1 cellular context compared by ENCODE assay signal in the genomic region with DNA sequence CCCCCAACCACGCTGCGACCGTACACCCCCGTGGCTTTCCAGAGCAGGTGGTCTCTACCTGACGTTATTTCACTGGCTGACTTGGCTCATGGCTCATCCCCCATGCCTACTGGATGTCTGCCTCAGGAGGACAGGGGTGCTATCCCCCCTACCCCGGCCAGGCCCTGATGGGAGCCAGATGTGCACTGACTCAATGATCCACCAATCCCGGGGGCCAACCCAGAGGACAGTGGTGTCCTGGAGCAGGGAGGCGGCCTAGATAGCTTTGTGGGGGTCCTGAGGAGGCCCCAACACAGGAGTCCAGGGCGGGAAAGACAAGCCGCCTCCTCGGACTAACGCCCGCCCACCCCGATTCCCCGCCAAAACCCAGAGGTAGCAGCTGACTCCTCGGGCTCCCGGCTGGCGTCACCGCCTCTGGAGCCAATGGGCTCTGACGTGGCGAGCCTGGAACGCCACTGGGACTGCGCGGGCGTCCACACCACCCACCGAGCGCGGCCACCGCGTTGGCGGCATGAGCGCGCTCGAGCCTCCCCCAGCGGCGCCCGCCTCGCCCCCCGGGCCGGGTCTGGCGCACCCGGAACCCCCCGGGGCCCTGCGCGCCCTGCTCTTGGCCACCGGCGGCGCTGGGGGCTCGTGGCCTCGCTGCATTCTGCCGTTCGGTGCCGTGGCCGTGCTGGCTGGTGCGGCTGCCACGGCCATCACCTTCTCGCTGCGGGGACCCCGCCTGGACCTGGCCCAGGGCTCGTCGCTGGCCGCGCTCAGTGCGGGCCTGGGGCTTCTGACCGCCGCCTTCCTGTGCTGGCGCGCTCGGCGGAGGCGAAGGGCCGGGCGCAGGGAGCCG.
TF ChIP-seq lines count a peak whose summit lies in the region.

No MANE protein-coding gene starts in this region.

TF ChIP-seq in WTC11, 78 proteins besides CTCF, POLR2A, EP300 and RAD21 (continued from another document and continues in another):
- TF ChIP-seq USF2 (CRISPR knock-in tag; IDR thresholded peaks at IDR 0.05), result peak; percentile 34
- no peak; the same call in 1 of the 2 replicates for TF ChIP-seq CREM (CRISPR knock-in tag; IDR thresholded peaks at IDR 0.05)
- TF ChIP-seq, protein P1, sequence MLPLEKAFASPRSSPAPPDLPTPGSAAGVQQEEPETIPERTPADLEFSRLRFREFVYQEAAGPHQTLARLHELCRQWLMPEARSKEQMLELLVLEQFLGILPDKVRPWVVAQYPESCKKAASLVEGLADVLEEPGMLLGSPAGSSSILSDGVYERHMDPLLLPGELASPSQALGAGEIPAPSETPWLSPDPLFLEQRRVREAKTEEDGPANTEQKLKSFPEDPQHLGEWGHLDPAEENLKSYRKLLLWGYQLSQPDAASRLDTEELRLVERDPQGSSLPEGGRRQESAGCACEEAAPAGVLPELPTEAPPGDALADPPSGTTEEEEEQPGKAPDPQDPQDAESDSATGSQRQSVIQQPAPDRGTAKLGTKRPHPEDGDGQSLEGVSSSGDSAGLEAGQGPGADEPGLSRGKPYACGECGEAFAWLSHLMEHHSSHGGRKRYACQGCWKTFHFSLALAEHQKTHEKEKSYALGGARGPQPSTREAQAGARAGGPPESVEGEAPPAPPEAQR (CRISPR knock-in tag; IDR thresholded peaks at IDR 0.05), result no peak
- TF ChIP-seq ZNF317 (CRISPR knock-in tag; IDR thresholded peaks at IDR 0.05; ENCODE audit: borderline replicate concordance, low read depth), result no peak
- no peak for TF ChIP-seq MXD4 (CRISPR knock-in tag; IDR thresholded peaks at IDR 0.05; ENCODE audit: borderline replicate concordance)
- no peak; the same call in 1 of the 2 replicates for TF ChIP-seq FOXP4 (CRISPR knock-in tag; IDR thresholded peaks at IDR 0.05)
- no peak for TF ChIP-seq HMGA2 (CRISPR knock-in tag; IDR thresholded peaks at IDR 0.05)
- peak; percentile 44; the same call in 1 of the 2 replicates for TF ChIP-seq TEAD1 (CRISPR knock-in tag; IDR thresholded peaks at IDR 0.05)
- TF ChIP-seq, protein P2, sequence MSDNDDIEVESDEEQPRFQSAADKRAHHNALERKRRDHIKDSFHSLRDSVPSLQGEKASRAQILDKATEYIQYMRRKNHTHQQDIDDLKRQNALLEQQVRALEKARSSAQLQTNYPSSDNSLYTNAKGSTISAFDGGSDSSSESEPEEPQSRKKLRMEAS (CRISPR knock-in tag; IDR thresholded peaks at IDR 0.05), result peak; percentile 66
- 0 out of 2 replicates have a peak, but pooled peaks have one; percentile 26 for TF ChIP-seq TCF7 (CRISPR knock-in tag; IDR thresholded peaks at IDR 0.05; ENCODE audit: low read depth)
- TF ChIP-seq ZNF232 (CRISPR knock-in tag; IDR thresholded peaks at IDR 0.05), result 0 out of 2 replicates have a peak, but pooled peaks have one; percentile 3
- TF ChIP-seq NFYB (CRISPR knock-in tag; conservative IDR thresholded peaks at IDR 0.05; ENCODE audit: low read depth), result no peak; the same call in 1 of the 2 replicates
- TF ChIP-seq ZNF138 (CRISPR knock-in tag; conservative IDR thresholded peaks at IDR 0.05), result no peak
- TF ChIP-seq ZNF532 (CRISPR knock-in tag; IDR thresholded peaks at IDR 0.05; ENCODE audit: borderline replicate concordance), result no peak
- TF ChIP-seq ZNF219 (CRISPR knock-in tag; IDR thresholded peaks at IDR 0.05; ENCODE audit: borderline replicate concordance), result no peak
- TF ChIP-seq ELF4 (CRISPR knock-in tag; IDR thresholded peaks at IDR 0.05; ENCODE audit: low read depth), result no peak
- TF ChIP-seq NFATC4 (CRISPR knock-in tag; IDR thresholded peaks at IDR 0.05), result no peak
- no peak for TF ChIP-seq GABPB1 (CRISPR knock-in tag; IDR thresholded peaks at IDR 0.05)
- no peak for TF ChIP-seq ATF1 (CRISPR knock-in tag; IDR thresholded peaks at IDR 0.05)
- TF ChIP-seq AFF4 (CRISPR knock-in tag; IDR thresholded peaks at IDR 0.05; ENCODE audit: borderline replicate concordance), result no peak
- no peak for TF ChIP-seq NR2C2 (CRISPR knock-in tag; IDR thresholded peaks at IDR 0.05)
- TF ChIP-seq NFE2L1 (CRISPR knock-in tag; IDR thresholded peaks at IDR 0.05), result no peak
- TF ChIP-seq OVOL2 (CRISPR knock-in tag; IDR thresholded peaks at IDR 0.05; ENCODE audit: borderline replicate concordance), result no peak
- 0 out of 2 replicates have a peak, but pooled peaks have one; percentile 18 for TF ChIP-seq ESRRA (CRISPR knock-in tag; IDR thresholded peaks at IDR 0.05; ENCODE audit: borderline replicate concordance)
- TF ChIP-seq ZNF263 (CRISPR knock-in tag; IDR thresholded peaks at IDR 0.05; ENCODE audit: low read depth), result no peak
- no peak for TF ChIP-seq GRHL2 (CRISPR knock-in tag; IDR thresholded peaks at IDR 0.05; ENCODE audit: insufficient replicate concordance, severe bottlenecking)
- no peak for TF ChIP-seq ZNF416 (CRISPR knock-in tag; IDR thresholded peaks at IDR 0.05)
- 0 out of 2 replicates have a peak, but pooled peaks have one; percentile 39 for TF ChIP-seq SP1 (CRISPR knock-in tag; conservative IDR thresholded peaks at IDR 0.05)
- no peak for TF ChIP-seq HMGXB4 (CRISPR knock-in tag; IDR thresholded peaks at IDR 0.05)
- no peak for TF ChIP-seq ZNF671 (CRISPR knock-in tag; IDR thresholded peaks at IDR 0.05)
- no peak for TF ChIP-seq JUN (CRISPR knock-in tag; IDR thresholded peaks at IDR 0.05)
- TF ChIP-seq, protein P3, sequence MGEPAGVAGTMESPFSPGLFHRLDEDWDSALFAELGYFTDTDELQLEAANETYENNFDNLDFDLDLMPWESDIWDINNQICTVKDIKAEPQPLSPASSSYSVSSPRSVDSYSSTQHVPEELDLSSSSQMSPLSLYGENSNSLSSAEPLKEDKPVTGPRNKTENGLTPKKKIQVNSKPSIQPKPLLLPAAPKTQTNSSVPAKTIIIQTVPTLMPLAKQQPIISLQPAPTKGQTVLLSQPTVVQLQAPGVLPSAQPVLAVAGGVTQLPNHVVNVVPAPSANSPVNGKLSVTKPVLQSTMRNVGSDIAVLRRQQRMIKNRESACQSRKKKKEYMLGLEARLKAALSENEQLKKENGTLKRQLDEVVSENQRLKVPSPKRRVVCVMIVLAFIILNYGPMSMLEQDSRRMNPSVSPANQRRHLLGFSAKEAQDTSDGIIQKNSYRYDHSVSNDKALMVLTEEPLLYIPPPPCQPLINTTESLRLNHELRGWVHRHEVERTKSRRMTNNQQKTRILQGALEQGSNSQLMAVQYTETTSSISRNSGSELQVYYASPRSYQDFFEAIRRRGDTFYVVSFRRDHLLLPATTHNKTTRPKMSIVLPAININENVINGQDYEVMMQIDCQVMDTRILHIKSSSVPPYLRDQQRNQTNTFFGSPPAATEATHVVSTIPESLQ (CRISPR knock-in tag; IDR thresholded peaks at IDR 0.05), result no peak
- no peak for TF ChIP-seq IRF2 (CRISPR knock-in tag; IDR thresholded peaks at IDR 0.05; ENCODE audit: borderline replicate concordance, low read depth)
- no peak for TF ChIP-seq TEAD4 (CRISPR knock-in tag; IDR thresholded peaks at IDR 0.05)
- no peak for TF ChIP-seq SMAD4 (CRISPR knock-in tag; IDR thresholded peaks at IDR 0.05)
- no peak for TF ChIP-seq ZMAT4 (CRISPR knock-in tag; IDR thresholded peaks at IDR 0.05)
